ENCODE assay signal across 1 cellular context in genomic region chr7:69654849-69655707, GRCh38.
TF ChIP-seq lines count a peak whose summit lies in the region.

No MANE protein-coding gene starts in this region.

TF ChIP-seq in GM23338, 12 proteins besides CTCF, POLR2A, EP300 and RAD21 (continued from another document):
- TF ChIP-seq ZNF462 (CRISPR knock-in tag; IDR thresholded peaks at IDR 0.05): no peak
- TF ChIP-seq NANOG (IDR thresholded peaks at IDR 0.05; ENCODE audit: borderline replicate concordance): no peak
- no peak for TF ChIP-seq EZH2 (IDR thresholded peaks at IDR 0.05; ENCODE audit: low read depth, unreplicated experiment)
- TF ChIP-seq JUNB (IDR thresholded peaks at IDR 0.05; ENCODE audit: unreplicated experiment): no peak
- TF ChIP-seq ETS1 (IDR thresholded peaks at IDR 0.05): no peak
- TF ChIP-seq ZNF114 (CRISPR knock-in tag; IDR thresholded peaks at IDR 0.05): no peak
- TF ChIP-seq REST (IDR thresholded peaks at IDR 0.05; ENCODE audit: unreplicated experiment): no peak
- no peak for TF ChIP-seq STAT1 (IDR thresholded peaks at IDR 0.05; ENCODE audit: unreplicated experiment)
- no peak for TF ChIP-seq POLR2AphosphoS5 (IDR thresholded peaks at IDR 0.05; ENCODE audit: low read depth)
- TF ChIP-seq EZH2phosphoT487 (IDR thresholded peaks at IDR 0.05; ENCODE audit: unreplicated experiment): no peak
- TF ChIP-seq CREB1 (CRISPR knock-in tag; IDR thresholded peaks at IDR 0.05; ENCODE audit: low read depth): no peak
